Comparison of ENCODE assay signal across 8 cellular contexts in genomic region chr16:28822520-28823290, GRCh38. TPM values are rescaled to one million over a fixed set of nuclear protein-coding genes. Genes with fewer than 3 reads are reported as not detected.
DNase-seq lines count a peak whose midpoint lies in the region; ATAC-seq, FAIRE-seq and TF ChIP-seq lines count a peak whose summit lies in the region.

Gene ATXN2L (plus strand): TSS chr16:28822999. CDS start chr16:28823260, 261 bp downstream.

- CTCF ChIA-PET in A549 (lab: Yijun Ruan, JAX) (interaction anchor here (1.3 to 2.8 kb wide), 3 partner anchors 13 to 123 kb away, joined by 4 to 13 read pairs (median 8); no protein-coding TSS in a partner anchor), activated B cell treated with CpG ODN at 0.5 μM for 24 hours (lab: Charles Lee) (interaction anchor here (0.7 to 1.3 kb wide), 2 partner anchors 24 to 100 kb away, joined by 4 read pairs; partner anchors contain the start of gene TUFM)

- POLR2A ChIA-PET in A549 (lab: Yijun Ruan, JAX), result interaction anchor here (0.5 to 3.6 kb wide), 19 partner anchors 8 to 868 kb away, joined by 3 to 38 read pairs (median 4); partner anchors contain the start of genes NFATC2IP, RABEP2, SH2B1 and SPNS1
- POLR2A ChIA-PET in activated B cell treated with CpG ODN at 0.5 μM for 24 hours (lab: Charles Lee), result interaction anchor here (0.5 to 5.1 kb wide), 30 partner anchors 10 to 1876 kb away, joined by 3 to 74 read pairs (median 6); partner anchors contain the start of genes APOBR, CD19, CLN3 and NFATC2IP

- no peak for FAIRE-seq in A549 (lab: Jason Lieb, UNC)

- peak within 1 kb of the TSS; percentile 98 for H3K4me3 Mint-ChIP-seq in activated B cell treated with CpG ODN at 0.5 μM for 24 hours
- H3K4me3 Mint-ChIP-seq in immature natural killer cell, result peak within 1 kb of the TSS; percentile 97 to 99 (median 98)

- intact Hi-C loops in activated B cell treated with CpG ODN at 0.5 μM for 24 hours (cut with micrococcal nuclease), result loop anchor here (5.0 kb wide), 3 partner anchors 270 to 1175 kb away; partner anchors contain the start of genes APOBR, CLN3, HIRIP3 and INO80E

- H3K27me3 Mint-ChIP-seq in activated B cell treated with CpG ODN at 0.5 μM for 24 hours (no peaks in the 10 kb centered on the region), immature natural killer cell (ENCODE audit: low read depth in 3 of 3) (peaks cover 14 to 29% (median 22%) of the 10 kb centered on the region in 3 donors)

- ATAC-seq in A549 (peak; percentile 64 to 65), GM18861 (IDR thresholded peaks at IDR 0.05; ENCODE audit: unreplicated experiment) (peak; percentile 58), HG03135 (IDR thresholded peaks at IDR 0.05; ENCODE audit: unreplicated experiment) (peak; percentile 46), activated B cell treated with CpG ODN at 0.5 μM for 24 hours (ENCODE audit: low read depth) (peak; percentile 55)

- 0% methylated on average over 12 of the region's 91 CpGs for WGBS in A549 (ENCODE audit: missing lambda C conversion rate)

- TF ChIP-seq EP300 in A549 (IDR thresholded peaks at IDR 0.05), result no peak

- H3K4me1 Mint-ChIP-seq in activated B cell treated with CpG ODN at 0.5 μM for 24 hours, result peaks cover 41% of the 10 kb centered on the region
- H3K4me1 Mint-ChIP-seq in immature natural killer cell, result peaks cover 43 to 46% of the 10 kb centered on the region in 2 donors

- no peaks in the 10 kb centered on the region for H3K9me3 Mint-ChIP-seq in activated B cell treated with CpG ODN at 0.5 μM for 24 hours
- no peaks in the 10 kb centered on the region for H3K9me3 Mint-ChIP-seq in immature natural killer cell

- H3K4me3 ChIP-seq in A549 (peak within 1 kb of the TSS; percentile 100), cardiac fibroblast (replicated peaks in 1 of 2; ENCODE audit: low read depth in 2 of 2, low read length in 2 of 2) (peak within 1 kb of the TSS; percentile 79 to 95)

- peaks cover 37% of the 10 kb centered on the region for H3K4me1 ChIP-seq in A549

- DNase-seq in A549 (ENCODE audit: low read depth in 1 of 2, low spot score in 1 of 2), result peak; percentile 75 to 98
- peak; percentile 88 for DNase-seq in NCI-H2227 treated with DMSO at 0.1 percent for 48 hours (lab: John Stamatoyannopoulos, UW)
- peak; percentile 92 for DNase-seq in activated B cell treated with CpG ODN at 0.5 μM for 24 hours
- peak; percentile 97 to 98 for DNase-seq in cardiac fibroblast (ENCODE audit: low read depth in 2 of 2)
- DNase-seq in immature natural killer cell, result peak; percentile 92 to 96 (median 95)
- peak; percentile 95 for DNase-seq in smooth muscle cell of the brain vasculature (ENCODE audit: low read depth, low spot score)

- peak; percentile 78 for TF ChIP-seq POLR2A in A549 (IDR thresholded peaks at IDR 0.05; ENCODE audit: low read length)

- TF ChIP-seq CTCF in A549 (IDR thresholded peaks at IDR 0.05) (no peak), activated B cell treated with CpG ODN at 0.5 μM for 24 hours (IDR thresholded peaks at IDR 0.05) (no peak), cardiac fibroblast (IDR thresholded peaks at IDR 0.05; ENCODE audit: low read depth, low read length) (peak; percentile 1)

- peak within 1 kb of the TSS; percentile 95 to 100 for H3K27ac ChIP-seq in A549

- H3K27ac Mint-ChIP-seq in activated B cell treated with CpG ODN at 0.5 μM for 24 hours (peak within 1 kb of the TSS; percentile 99), immature natural killer cell (peak within 1 kb of the TSS; percentile 95 to 99 (median 99))

- peaks cover 4% of the 10 kb centered on the region; the same call in 1 of the 3 replicates for H3K9me3 ChIP-seq in A549

- H3K36me3 Mint-ChIP-seq in activated B cell treated with CpG ODN at 0.5 μM for 24 hours (ENCODE audit: low read depth) (peaks cover 40% of the 10 kb centered on the region), immature natural killer cell (peaks cover 7 to 22% (median 12%) of the 10 kb centered on the region in 3 donors)

- no peak for TF ChIP-seq RAD21 in A549 (conservative IDR thresholded peaks at IDR 0.05 in 1 of 2, IDR thresholded peaks at IDR 0.05 in 1 of 2)

- peak within 1 kb of the TSS; percentile 87 for H3K4me2 ChIP-seq in A549

TF ChIP-seq in A549, 52 proteins besides CTCF, POLR2A, EP300 and RAD21 (continues in another document):
- peak; percentile 98 for TF ChIP-seq BCL3 (IDR thresholded peaks at IDR 0.05)
- TF ChIP-seq REST (IDR thresholded peaks at IDR 0.05), result no peak; the same call in 1 of the 2 replicates
- TF ChIP-seq SMC3 (IDR thresholded peaks at IDR 0.05), result peak; percentile 30; the same call in 1 of the 3 replicates
- no peak for TF ChIP-seq FOSL2 (IDR thresholded peaks at IDR 0.05)
- TF ChIP-seq FOSL2 (CRISPR knock-in tag; IDR thresholded peaks at IDR 0.05), result peak; percentile 16; the same call in 1 of the 2 replicates
- TF ChIP-seq FOSB (CRISPR knock-in tag; IDR thresholded peaks at IDR 0.05), result 0 out of 2 replicates have a peak, but pooled peaks have one; percentile 26
- TF ChIP-seq RARB (CRISPR knock-in tag; IDR thresholded peaks at IDR 0.05), result peak; percentile 18; the same call in 1 of the 2 replicates
- 0 out of 2 replicates have a peak, but pooled peaks have one; percentile 50 for TF ChIP-seq TP53 (CRISPR knock-in tag; IDR thresholded peaks at IDR 0.05)
- peak; percentile 86; the same call in 1 of the 2 replicates for TF ChIP-seq MYC (IDR thresholded peaks at IDR 0.05; ENCODE audit: borderline replicate concordance, low read length)
- no peak for TF ChIP-seq CBX8 (IDR thresholded peaks at IDR 0.05)
- peak; percentile 96 for TF ChIP-seq MAX (IDR thresholded peaks at IDR 0.05)
- peak; percentile 65; the same call in 1 of the 2 replicates for TF ChIP-seq PHF8 (IDR thresholded peaks at IDR 0.05; ENCODE audit: borderline replicate concordance, low read depth)
- TF ChIP-seq PBX3 (IDR thresholded peaks at IDR 0.05), result peak; percentile 98
- peak; percentile 95 to 99 for TF ChIP-seq JUN (IDR thresholded peaks at IDR 0.05)
- peak; percentile 55; the same call in 1 of the 2 replicates for TF ChIP-seq GATA3 (IDR thresholded peaks at IDR 0.05; ENCODE audit: borderline replicate concordance)
- TF ChIP-seq HOXA7 (CRISPR knock-in tag; IDR thresholded peaks at IDR 0.05), result no peak

RNA-seq across cellular contexts. Expression of gene ATXN2L, which starts in this region (rescaled TPM):
- 28.4 and 42.5 TPM in 2 replicates for polyA plus RNA-seq in A549 (2011; rRNA removed)
- 62.5 and 71.3 TPM in 2 replicates for polyA plus RNA-seq in A549 (2012; cell fraction: cytosol; rRNA removed)
- polyA plus RNA-seq in A549 (2012; cell fraction: nucleus; rRNA removed), result 233 and 337 TPM in 2 replicates
- polyA plus RNA-seq in A549 (2017; fragmentation: RNase III; extraction: RNeasy Plus Mini Kit Qiagen cat#74134 plus additional on column Dnase treatment), result 134 to 137 TPM (median 135 TPM) in 3 replicates
- polyA minus RNA-seq in A549 (2011; rRNA and poly(A)+ RNA removed), result 42.2 and 49.0 TPM in 2 replicates
- 285 and 335 TPM in 2 replicates for total RNA-seq in activated B cell treated with CpG ODN at 0.5 μM for 24 hours
- 10 to 100 TPM in 1 of 3 donors, 1 to 10 TPM in 2; 3.0 to 28.5 (median 9.7) TPM for polyA plus RNA-seq in immature natural killer cell

Comparison
In these comparisons a context has a peak if more than half of its experiments do, and no peak if none do; other contexts are left out.
1. Peak in every context shown above with its lines: DNase-seq, ATAC-seq, H3K4me3 ChIP-seq and H3K27ac ChIP-seq.